In genomic region chr17:10033449-10033848, GRCh38 we compare ENCODE assay signal across 14 cellular contexts.
DNase-seq lines count a peak whose midpoint lies in the region; ATAC-seq and TF ChIP-seq lines count a peak whose summit lies in the region.
"Had no signal": no experiment of that assay in that cellular context is flagged by ENCODE, and none has a peak within 500 bp of the region (broad histone marks: within the 10 kb centered on the region; RNA-seq: fewer than 3 reads in every experiment).

No MANE protein-coding gene starts in this region.

- no peaks in the 10 kb centered on the region for H4K20me1 ChIP-seq in MM.1S (ENCODE audit: insufficient read depth, low read length)

- H3K4me3 ChIP-seq in GM12865 (ENCODE audit: low read depth, low read length) = no peak overlapping the region
- H3K4me3 ChIP-seq in MM.1S (ENCODE audit: low read length) = no peak overlapping the region

- no peaks in the 10 kb centered on the region for H3K36me3 Mint-ChIP-seq in WTC11
- H3K36me3 Mint-ChIP-seq: activated CD8-positive, alpha-beta memory T cell treated with anti-CD3 and anti-CD28 coated beads, Interleukin-2, amount 10 ng/mL, durations not matched to agents 7 days and 5 days; CD4-positive, CD25-positive, alpha-beta regulatory T cell had no signal

- no peak overlapping the region for H3K4me3 Mint-ChIP-seq in WTC11
- H3K4me3 Mint-ChIP-seq: activated CD8-positive, alpha-beta memory T cell treated with anti-CD3 and anti-CD28 coated beads, Interleukin-2, amount 10 ng/mL, durations not matched to agents 7 days and 5 days; activated naive CD8-positive, alpha-beta T cell treated with anti-CD3 and anti-CD28 coated beads, Interleukin-2, amount 50 U/mL, for 24 hours; CD4-positive, CD25-positive, alpha-beta regulatory T cell; T-helper 17 cell had no signal

- H3K4me1 Mint-ChIP-seq in WTC11 = peaks cover 18% of the 10 kb centered on the region
- H3K4me1 Mint-ChIP-seq: activated CD8-positive, alpha-beta memory T cell treated with anti-CD3 and anti-CD28 coated beads, Interleukin-2, amount 10 ng/mL, durations not matched to agents 7 days and 5 days; activated naive CD8-positive, alpha-beta T cell treated with anti-CD3 and anti-CD28 coated beads, Interleukin-2, amount 50 U/mL, for 24 hours; CD4-positive, CD25-positive, alpha-beta regulatory T cell; T-helper 17 cell had no signal

- H3K9ac ChIP-seq in MM.1S (ENCODE audit: low read length) = no peak overlapping the region

- H3K9me3 Mint-ChIP-seq in WTC11 = no peaks in the 10 kb centered on the region
- H3K9me3 Mint-ChIP-seq: activated naive CD8-positive, alpha-beta T cell treated with anti-CD3 and anti-CD28 coated beads, Interleukin-2, amount 50 U/mL, for 24 hours had no signal

- ATAC-seq in HG02759 (IDR thresholded peaks at IDR 0.05; ENCODE audit: unreplicated experiment) (peak; percentile 70), WTC11 (no peak), HG02884 (IDR thresholded peaks at IDR 0.05; ENCODE audit: unreplicated experiment) (no peak)
- ATAC-seq: activated CD8-positive, alpha-beta memory T cell treated with anti-CD3 and anti-CD28 coated beads, Interleukin-2, amount 10 ng/mL, durations not matched to agents 7 days and 5 days; activated naive CD8-positive, alpha-beta T cell treated with anti-CD3 and anti-CD28 coated beads, Interleukin-2, amount 50 U/mL, for 24 hours; T-helper 17 cell had no signal

- POLR2A ChIA-PET in WTC11 (lab: Charles Lee) = interaction anchor here (0.6 kb wide), 1 partner anchor 360 kb away, joined by 3 read pairs; no protein-coding TSS in a partner anchor

- no peak overlapping the region for H2AFZ ChIP-seq in MM.1S (ENCODE audit: low read length)

- H3K27ac ChIP-seq in angular gyrus (ENCODE audit: low read depth, low read length) = peak overlapping the region; percentile 62
- H3K27ac ChIP-seq in MM.1S (ENCODE audit: low read length) = no peak overlapping the region

- no peaks in the 10 kb centered on the region for H3K79me2 ChIP-seq in MM.1S (ENCODE audit: low read length)

- no peaks in the 10 kb centered on the region for H3K9me2 ChIP-seq in MM.1S (replicated peaks; ENCODE audit: insufficient read depth, low read length)

- CTCF ChIA-PET in WTC11 (lab: Charles Lee) = interaction anchor here (0.8 to 1.7 kb wide), 4 partner anchors 144 to 581 kb away, joined by 3 to 5 read pairs (median 4); no protein-coding TSS in a partner anchor

- no peak overlapping the region for H3K4me2 ChIP-seq in MM.1S (ENCODE audit: low read depth, low read length)

- peaks cover 8% of the 10 kb centered on the region; the same call in 1 of the 2 replicates for H3K27me3 ChIP-seq in MM.1S (replicated peaks; ENCODE audit: insufficient read depth, low read length)

- no peaks in the 10 kb centered on the region for H3K4me1 ChIP-seq in MM.1S (ENCODE audit: low read length)

- H3F3A ChIP-seq in MM.1S (ENCODE audit: insufficient read depth, low read length) = no peaks in the 10 kb centered on the region

- no peaks in the 10 kb centered on the region for H3K36me3 ChIP-seq in MM.1S (replicated peaks; ENCODE audit: insufficient read depth, low read length)

- H3K27ac Mint-ChIP-seq in WTC11 = no peak overlapping the region
- H3K27ac Mint-ChIP-seq: activated CD8-positive, alpha-beta memory T cell treated with anti-CD3 and anti-CD28 coated beads, Interleukin-2, amount 10 ng/mL, durations not matched to agents 7 days and 5 days; activated naive CD8-positive, alpha-beta T cell treated with anti-CD3 and anti-CD28 coated beads, Interleukin-2, amount 50 U/mL, for 24 hours; CD4-positive, CD25-positive, alpha-beta regulatory T cell; T-helper 17 cell had no signal

- no peaks in the 10 kb centered on the region; the same call in 1 of the 2 replicates for H3K27me3 Mint-ChIP-seq in WTC11 (ENCODE audit: low read depth)
- H3K27me3 Mint-ChIP-seq: activated CD8-positive, alpha-beta memory T cell treated with anti-CD3 and anti-CD28 coated beads, Interleukin-2, amount 10 ng/mL, durations not matched to agents 7 days and 5 days; activated naive CD8-positive, alpha-beta T cell treated with anti-CD3 and anti-CD28 coated beads, Interleukin-2, amount 50 U/mL, for 24 hours; CD4-positive, CD25-positive, alpha-beta regulatory T cell had no signal

- DNase-seq in GM12865 (ENCODE audit: low read depth) (peak; percentile 49), pons (ENCODE audit: low spot score) (peak; percentile 49), NCI-H510A treated with DMSO at 0.1 percent for 48 hours (lab: John Stamatoyannopoulos, UW) (no peak), WTC11 (ENCODE audit: low spot score) (no peak), MM.1S (no peak)
- DNase-seq: activated CD8-positive, alpha-beta memory T cell treated with anti-CD3 and anti-CD28 coated beads, Interleukin-2, amount 10 ng/mL, durations not matched to agents 7 days and 5 days; activated naive CD8-positive, alpha-beta T cell treated with anti-CD3 and anti-CD28 coated beads, Interleukin-2, amount 50 U/mL, for 24 hours; CD4-positive, CD25-positive, alpha-beta regulatory T cell; mesendoderm; NCI-H1930; T-helper 17 cell had no signal

- no peak for TF ChIP-seq CTCF in GM12865 (IDR thresholded peaks at IDR 0.05; ENCODE audit: insufficient read depth, low read depth, low read length, missing control alignments)
- TF ChIP-seq CTCF in WTC11 (IDR thresholded peaks at IDR 0.05) = no peak
- no peak for TF ChIP-seq CTCF in MM.1S (IDR thresholded peaks at IDR 0.05; ENCODE audit: low read length)

- H3K9me3 ChIP-seq in MM.1S (replicated peaks; ENCODE audit: insufficient read depth, low read length) = no peaks in the 10 kb centered on the region

TF ChIP-seq in WTC11, 78 proteins besides CTCF, POLR2A, EP300 and RAD21:
- TF ChIP-seq ZNF317 (CRISPR knock-in tag; IDR thresholded peaks at IDR 0.05; ENCODE audit: borderline replicate concordance, low read depth) (no peak), MAX (CRISPR knock-in tag; IDR thresholded peaks at IDR 0.05) (no peak), SP1 (CRISPR knock-in tag; conservative IDR thresholded peaks at IDR 0.05) (no peak), ETV6 (CRISPR knock-in tag; IDR thresholded peaks at IDR 0.05) (no peak), OVOL2 (CRISPR knock-in tag; IDR thresholded peaks at IDR 0.05; ENCODE audit: borderline replicate concordance) (no peak), NFYB (CRISPR knock-in tag; conservative IDR thresholded peaks at IDR 0.05; ENCODE audit: low read depth) (no peak), ESRRA (CRISPR knock-in tag; IDR thresholded peaks at IDR 0.05; ENCODE audit: borderline replicate concordance) (no peak), PRDM15 (CRISPR knock-in tag; IDR thresholded peaks at IDR 0.05) (no peak)
- TF ChIP-seq, protein P1, sequence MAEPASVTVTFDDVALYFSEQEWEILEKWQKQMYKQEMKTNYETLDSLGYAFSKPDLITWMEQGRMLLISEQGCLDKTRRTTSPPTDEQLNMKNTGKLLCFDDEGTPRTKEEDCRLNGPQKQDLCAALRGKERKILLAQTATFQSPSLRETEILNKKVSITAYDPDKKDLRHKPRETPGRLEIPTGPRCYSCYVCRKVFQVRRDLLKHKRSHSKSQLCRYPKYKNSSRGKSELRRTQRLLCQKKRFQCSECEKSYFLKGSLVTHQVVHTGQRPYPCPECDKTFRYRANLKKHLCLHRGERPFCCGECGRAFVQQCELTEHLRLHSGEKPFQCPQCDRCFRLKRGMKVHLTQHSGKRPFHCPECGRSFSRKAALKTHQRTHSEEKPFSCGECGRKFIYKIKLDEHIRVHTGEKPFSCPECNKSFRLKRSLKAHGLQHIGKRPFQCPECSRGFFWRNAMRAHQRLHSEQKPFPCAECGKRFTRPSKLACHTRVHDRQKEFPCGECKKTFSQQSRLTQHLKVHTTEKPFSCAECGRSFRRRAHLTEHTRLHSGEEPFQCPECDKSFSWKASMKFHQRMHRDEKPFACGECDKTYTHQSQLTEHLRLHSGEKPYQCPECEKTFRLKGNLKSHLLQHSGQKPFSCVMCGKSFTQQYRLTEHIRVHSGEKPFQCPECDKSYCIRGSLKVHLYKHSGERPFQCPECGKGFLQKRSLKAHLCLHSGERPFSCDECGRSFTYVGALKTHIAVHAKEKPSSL (CRISPR knock-in tag; conservative IDR thresholded peaks at IDR 0.05) = no peak
- TF ChIP-seq, protein P2, sequence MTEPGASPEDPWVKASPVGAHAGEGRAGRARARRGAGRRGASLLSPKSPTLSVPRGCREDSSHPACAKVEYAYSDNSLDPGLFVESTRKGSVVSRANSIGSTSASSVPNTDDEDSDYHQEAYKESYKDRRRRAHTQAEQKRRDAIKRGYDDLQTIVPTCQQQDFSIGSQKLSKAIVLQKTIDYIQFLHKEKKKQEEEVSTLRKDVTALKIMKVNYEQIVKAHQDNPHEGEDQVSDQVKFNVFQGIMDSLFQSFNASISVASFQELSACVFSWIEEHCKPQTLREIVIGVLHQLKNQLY (CRISPR knock-in tag; IDR thresholded peaks at IDR 0.05) = no peak

Comparison
In these comparisons a context has a peak if more than half of its experiments do, and no peak if none do; other contexts are left out.
1. DNase-seq: peak in GM12865 (single experiment) and pons (single experiment); none in NCI-H510A treated with DMSO at 0.1 percent for 48 hours (single experiment), WTC11 (single experiment) and MM.1S (single experiment).